In genomic region chr6:143236151-143236788, GRCh38 we compare ENCODE assay signal across 2 cellular contexts.
TF ChIP-seq lines count a peak whose summit lies in the region.

No MANE protein-coding gene starts in this region.

TF ChIP-seq in SK-N-SH, 30 proteins besides CTCF, POLR2A, EP300 and RAD21 (continued from another document):
- TF ChIP-seq, protein P1, sequence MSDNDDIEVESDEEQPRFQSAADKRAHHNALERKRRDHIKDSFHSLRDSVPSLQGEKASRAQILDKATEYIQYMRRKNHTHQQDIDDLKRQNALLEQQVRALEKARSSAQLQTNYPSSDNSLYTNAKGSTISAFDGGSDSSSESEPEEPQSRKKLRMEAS (IDR thresholded peaks at IDR 0.05; ENCODE audit: low read depth) = no peak
- TF ChIP-seq, protein P2, sequence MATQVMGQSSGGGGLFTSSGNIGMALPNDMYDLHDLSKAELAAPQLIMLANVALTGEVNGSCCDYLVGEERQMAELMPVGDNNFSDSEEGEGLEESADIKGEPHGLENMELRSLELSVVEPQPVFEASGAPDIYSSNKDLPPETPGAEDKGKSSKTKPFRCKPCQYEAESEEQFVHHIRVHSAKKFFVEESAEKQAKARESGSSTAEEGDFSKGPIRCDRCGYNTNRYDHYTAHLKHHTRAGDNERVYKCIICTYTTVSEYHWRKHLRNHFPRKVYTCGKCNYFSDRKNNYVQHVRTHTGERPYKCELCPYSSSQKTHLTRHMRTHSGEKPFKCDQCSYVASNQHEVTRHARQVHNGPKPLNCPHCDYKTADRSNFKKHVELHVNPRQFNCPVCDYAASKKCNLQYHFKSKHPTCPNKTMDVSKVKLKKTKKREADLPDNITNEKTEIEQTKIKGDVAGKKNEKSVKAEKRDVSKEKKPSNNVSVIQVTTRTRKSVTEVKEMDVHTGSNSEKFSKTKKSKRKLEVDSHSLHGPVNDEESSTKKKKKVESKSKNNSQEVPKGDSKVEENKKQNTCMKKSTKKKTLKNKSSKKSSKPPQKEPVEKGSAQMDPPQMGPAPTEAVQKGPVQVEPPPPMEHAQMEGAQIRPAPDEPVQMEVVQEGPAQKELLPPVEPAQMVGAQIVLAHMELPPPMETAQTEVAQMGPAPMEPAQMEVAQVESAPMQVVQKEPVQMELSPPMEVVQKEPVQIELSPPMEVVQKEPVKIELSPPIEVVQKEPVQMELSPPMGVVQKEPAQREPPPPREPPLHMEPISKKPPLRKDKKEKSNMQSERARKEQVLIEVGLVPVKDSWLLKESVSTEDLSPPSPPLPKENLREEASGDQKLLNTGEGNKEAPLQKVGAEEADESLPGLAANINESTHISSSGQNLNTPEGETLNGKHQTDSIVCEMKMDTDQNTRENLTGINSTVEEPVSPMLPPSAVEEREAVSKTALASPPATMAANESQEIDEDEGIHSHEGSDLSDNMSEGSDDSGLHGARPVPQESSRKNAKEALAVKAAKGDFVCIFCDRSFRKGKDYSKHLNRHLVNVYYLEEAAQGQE (IDR thresholded peaks at IDR 0.05; ENCODE audit: low read depth, low read length) = no peak
- TF ChIP-seq, protein P3, sequence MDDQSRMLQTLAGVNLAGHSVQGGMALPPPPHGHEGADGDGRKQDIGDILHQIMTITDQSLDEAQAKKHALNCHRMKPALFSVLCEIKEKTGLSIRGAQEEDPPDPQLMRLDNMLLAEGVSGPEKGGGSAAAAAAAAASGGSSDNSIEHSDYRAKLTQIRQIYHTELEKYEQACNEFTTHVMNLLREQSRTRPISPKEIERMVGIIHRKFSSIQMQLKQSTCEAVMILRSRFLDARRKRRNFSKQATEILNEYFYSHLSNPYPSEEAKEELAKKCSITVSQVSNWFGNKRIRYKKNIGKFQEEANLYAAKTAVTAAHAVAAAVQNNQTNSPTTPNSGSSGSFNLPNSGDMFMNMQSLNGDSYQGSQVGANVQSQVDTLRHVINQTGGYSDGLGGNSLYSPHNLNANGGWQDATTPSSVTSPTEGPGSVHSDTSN (IDR thresholded peaks at IDR 0.05) = no peak
- TF ChIP-seq TEAD4 (IDR thresholded peaks at IDR 0.05; ENCODE audit: borderline replicate concordance, insufficient read depth) = no peak

TF ChIP-seq in SK-N-SH treated with all-trans-retinoic acid at 6 μM for 48 hours, 23 proteins besides CTCF, POLR2A, EP300 and RAD21:
- TF ChIP-seq, protein P4, sequence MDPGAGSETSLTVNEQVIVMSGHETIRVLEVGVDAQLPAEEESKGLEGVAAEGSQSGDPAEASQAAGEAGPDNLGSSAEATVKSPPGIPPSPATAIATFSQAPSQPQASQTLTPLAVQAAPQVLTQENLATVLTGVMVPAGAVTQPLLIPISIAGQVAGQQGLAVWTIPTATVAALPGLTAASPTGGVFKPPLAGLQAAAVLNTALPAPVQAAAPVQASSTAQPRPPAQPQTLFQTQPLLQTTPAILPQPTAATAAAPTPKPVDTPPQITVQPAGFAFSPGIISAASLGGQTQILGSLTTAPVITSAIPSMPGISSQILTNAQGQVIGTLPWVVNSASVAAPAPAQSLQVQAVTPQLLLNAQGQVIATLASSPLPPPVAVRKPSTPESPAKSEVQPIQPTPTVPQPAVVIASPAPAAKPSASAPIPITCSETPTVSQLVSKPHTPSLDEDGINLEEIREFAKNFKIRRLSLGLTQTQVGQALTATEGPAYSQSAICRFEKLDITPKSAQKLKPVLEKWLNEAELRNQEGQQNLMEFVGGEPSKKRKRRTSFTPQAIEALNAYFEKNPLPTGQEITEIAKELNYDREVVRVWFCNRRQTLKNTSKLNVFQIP (CRISPR knock-in tag; IDR thresholded peaks at IDR 0.05; ENCODE audit: borderline replicate concordance, low read depth) = no peak
- TF ChIP-seq, protein P5, sequence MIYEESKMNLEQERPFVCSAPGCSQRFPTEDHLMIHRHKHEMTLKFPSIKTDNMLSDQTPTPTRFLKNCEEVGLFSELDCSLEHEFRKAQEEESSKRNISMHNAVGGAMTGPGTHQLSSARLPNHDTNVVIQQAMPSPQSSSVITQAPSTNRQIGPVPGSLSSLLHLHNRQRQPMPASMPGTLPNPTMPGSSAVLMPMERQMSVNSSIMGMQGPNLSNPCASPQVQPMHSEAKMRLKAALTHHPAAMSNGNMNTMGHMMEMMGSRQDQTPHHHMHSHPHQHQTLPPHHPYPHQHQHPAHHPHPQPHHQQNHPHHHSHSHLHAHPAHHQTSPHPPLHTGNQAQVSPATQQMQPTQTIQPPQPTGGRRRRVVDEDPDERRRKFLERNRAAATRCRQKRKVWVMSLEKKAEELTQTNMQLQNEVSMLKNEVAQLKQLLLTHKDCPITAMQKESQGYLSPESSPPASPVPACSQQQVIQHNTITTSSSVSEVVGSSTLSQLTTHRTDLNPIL (CRISPR knock-in tag; IDR thresholded peaks at IDR 0.05; ENCODE audit: low read depth) = no peak
- TF ChIP-seq ZC3H10 (CRISPR knock-in tag; IDR thresholded peaks at IDR 0.05) = no peak
- TF ChIP-seq ZFP3 (CRISPR knock-in tag; IDR thresholded peaks at IDR 0.05) = no peak
TF ChIP-seq in SK-N-SH treated with all-trans-retinoic acid at 6 μM for 48 hours: peak in this region for 0.
